In the genomic region with DNA sequence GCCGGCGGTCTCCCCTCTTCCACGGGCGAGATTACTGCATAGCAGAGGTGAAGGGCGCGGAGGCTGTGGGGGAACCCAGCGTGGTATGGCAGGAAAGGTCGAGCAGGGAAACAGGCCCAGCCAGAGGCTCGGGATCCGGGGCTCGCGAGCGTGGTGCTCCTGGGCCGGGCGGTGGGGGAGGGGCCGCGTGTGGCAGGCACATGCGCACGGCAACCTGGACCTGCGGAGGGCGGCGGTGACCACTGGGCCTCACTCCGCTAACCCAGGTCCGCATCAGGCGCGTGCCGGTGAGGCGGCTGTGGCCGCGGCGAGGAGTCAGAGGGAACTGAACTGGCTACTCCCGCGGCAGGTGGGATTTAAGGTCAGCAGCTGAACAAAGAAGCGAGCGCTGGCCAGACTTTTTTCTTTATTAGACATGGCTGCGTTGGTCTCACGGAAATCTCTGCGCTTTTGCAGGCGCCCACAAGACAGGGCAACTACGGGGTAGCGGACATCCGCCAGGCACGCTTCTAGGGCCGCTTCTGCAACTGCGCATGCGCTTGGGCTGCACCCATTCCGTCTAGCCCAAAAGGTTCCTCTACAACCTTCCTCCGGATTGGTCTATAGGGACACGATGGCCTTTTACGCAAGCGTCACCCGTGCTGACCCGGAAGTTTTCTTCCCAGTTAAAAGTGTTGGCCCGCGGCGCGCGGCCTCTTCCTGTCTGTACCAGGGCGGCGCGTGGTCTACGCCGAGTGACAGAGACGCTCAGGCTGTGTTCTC, we compare ENCODE assay signal across 8 cellular contexts. TPM values are rescaled to one million over a fixed set of nuclear protein-coding genes. Genes with fewer than 3 reads are reported as not detected.
A peak's percentile ranks its signal among the peaks of the same experiment; 100 is the strongest.
DNase-seq lines count a peak whose midpoint lies in the region; ATAC-seq and FAIRE-seq lines count a peak whose summit lies in the region.

Gene RPS5, plus strand, starts transcription at position 694 of the 762 bp plus-strand sequence. CDS start 869 bp downstream, outside the sequence.

- H3K27me3 ChIP-seq in endocrine pancreas (ENCODE audit: control insufficient read depth, insufficient read depth, low read length) (no peaks in the 10 kb centered on the region), mesenchymal stem cell (ENCODE audit: control insufficient read depth in 1 of 2, insufficient read depth in 1 of 2, low read length in 2 of 2) (no peaks in the 10 kb centered on the region)

- peak within 1 kb of the TSS in 1 of 2 experiments; percentile 99 for H3K14ac ChIP-seq in mesenchymal stem cell (ENCODE audit: low read length in 2 of 2)

- H3K4me2 ChIP-seq in mesenchymal stem cell (ENCODE audit: low read length, poor library complexity, severe bottlenecking), result peak within 1 kb of the TSS; percentile 75

- peak within 1 kb of the TSS; percentile 69 for H2AFZ ChIP-seq in mesenchymal stem cell (ENCODE audit: low read depth, low read length)

- peak within 1 kb of the TSS; percentile 98 for H3K27ac ChIP-seq in mesenchymal stem cell (ENCODE audit: low read length, poor library complexity, severe bottlenecking)

- H2BK12ac ChIP-seq in mesenchymal stem cell (ENCODE audit: low read length in 2 of 2), result peak within 1 kb of the TSS; percentile 5 to 31

- H2BK5ac ChIP-seq in mesenchymal stem cell (ENCODE audit: low read depth, low read length, poor library complexity, severe bottlenecking), result peak within 1 kb of the TSS; percentile 87

- H4K8ac ChIP-seq in mesenchymal stem cell (ENCODE audit: low read length), result peak within 1 kb of the TSS; percentile 88

- H3K23ac ChIP-seq in mesenchymal stem cell (ENCODE audit: low read length in 2 of 2), result peak within 1 kb of the TSS in 1 of 2 experiments; percentile 66

- H3K4me3 ChIP-seq in endocrine pancreas (ENCODE audit: control insufficient read depth, insufficient read depth, low read length) (peak within 1 kb of the TSS; percentile 75), mesenchymal stem cell (ENCODE audit: insufficient read depth in 1 of 2, low read depth in 1 of 2, low read length in 2 of 2) (peak within 1 kb of the TSS; percentile 67 to 99)

- H2BK15ac ChIP-seq in mesenchymal stem cell (ENCODE audit: low read depth, poor library complexity, severe bottlenecking), result peak within 1 kb of the TSS; percentile 37

- WGBS in mesenchymal stem cell, result under 1% methylated on average over 64 of the region's 64 CpGs

- H3K9ac ChIP-seq in endocrine pancreas (ENCODE audit: control insufficient read depth, insufficient read depth, low read length) (peak within 1 kb of the TSS; percentile 85), mesenchymal stem cell (ENCODE audit: low read length) (peak within 1 kb of the TSS; percentile 97)

- peak; percentile 94 for FAIRE-seq in HTR-8/SVneo (lab: Jason Lieb, UNC)

- H3K4me1 ChIP-seq in endocrine pancreas (ENCODE audit: control insufficient read depth, insufficient read depth, low read length) (no peaks in the 10 kb centered on the region), mesenchymal stem cell (ENCODE audit: control insufficient read depth, insufficient read depth, low read depth, low read length) (peaks cover 31% of the 10 kb centered on the region)

- H4K91ac ChIP-seq in mesenchymal stem cell (ENCODE audit: low read length), result peak within 1 kb of the TSS; percentile 76

- H3K9me3 ChIP-seq in endocrine pancreas (ENCODE audit: control insufficient read depth, low read length), result no peaks in the 10 kb centered on the region
- no peaks in the 10 kb centered on the region for H3K9me3 ChIP-seq in mesenchymal stem cell (ENCODE audit: control insufficient read depth, low read length)

- peak within 1 kb of the TSS; percentile 50 for H2AK5ac ChIP-seq in mesenchymal stem cell (ENCODE audit: low read length, severe bottlenecking)

- H3K79me1 ChIP-seq in mesenchymal stem cell (replicated peaks; ENCODE audit: low read length, poor library complexity, severe bottlenecking), result peaks cover 22% of the 10 kb centered on the region

- peak within 1 kb of the TSS; percentile 98 for H3K4ac ChIP-seq in mesenchymal stem cell (ENCODE audit: low read depth in 1 of 2, low read length in 2 of 2)

- ATAC-seq in GM21367 (IDR thresholded peaks at IDR 0.05; ENCODE audit: unreplicated experiment), result peak; percentile 82

- H2BK120ac ChIP-seq in mesenchymal stem cell (ENCODE audit: low read depth, low read length), result peak within 1 kb of the TSS; percentile 61

- peak; percentile 99 for DNase-seq in COLO829 (ENCODE audit: low spot score)
- DNase-seq in HTR-8/SVneo (ENCODE audit: insufficient read length, low spot score), result peak; percentile 100
- DNase-seq in NOMO-1 treated with dmso at 0.1 percent for 144 hours (lab: John Stamatoyannopoulos, UW; ENCODE audit: unreplicated experiment), result peak; percentile 97
- peak; percentile 86 to 97 (median 94) for DNase-seq in activated CD8-positive, alpha-beta memory T cell treated with anti-CD3 and anti-CD28 coated beads for 48 hours (ENCODE audit: low read depth in 2 of 3, low spot score in 2 of 3)
- DNase-seq in mesenchymal stem cell, result peak; percentile 99
- DNase-seq in stimulated activated CD8-positive, alpha-beta memory T cell treated with anti-CD3 and anti-CD28 coated beads, Interleukin-12 subunit alpha, Interleukin-12 subunit beta, amount 100 ng/mL, for 4 hours (ENCODE audit: low read depth), result peak; percentile 89

- peak within 1 kb of the TSS; percentile 99 for H3K18ac ChIP-seq in mesenchymal stem cell (ENCODE audit: low read depth in 1 of 2, low read length in 2 of 2)

- H3K36me3 ChIP-seq in endocrine pancreas (ENCODE audit: control insufficient read depth, insufficient read depth, low read length) (no peaks in the 10 kb centered on the region), mesenchymal stem cell (ENCODE audit: control insufficient read depth in 1 of 2, insufficient read depth in 2 of 2, low read depth in 1 of 2, low read length in 2 of 2) (peaks cover 17 to 31% of the 10 kb centered on the region in 2 experiments)

RNA-seq across cellular contexts. Expression of gene RPS5, which starts in this region (rescaled TPM):
- 995 TPM for polyA plus RNA-seq in mesenchymal stem cell (2013, experiment 1 of 2)
- 1,024 TPM for polyA plus RNA-seq in mesenchymal stem cell (2013, experiment 2 of 2)

Comparison
In these comparisons a context has a peak if more than half of its experiments do, and no peak if none do; other contexts are left out.
1. Peak in every context shown above with its lines: DNase-seq, ATAC-seq, H3K4me3 ChIP-seq and H3K27ac ChIP-seq.